In genomic region chr9:126988857-126989256, GRCh38 we compare ENCODE assay signal across 1 cellular context.
TF ChIP-seq lines count a peak whose summit lies in the region.

No MANE protein-coding gene starts in this region.

TF ChIP-seq in HepG2, 621 proteins besides CTCF, POLR2A, EP300 and RAD21 (continued from another document):
- TF ChIP-seq IRF9 (CRISPR knock-in tag; IDR thresholded peaks at IDR 0.05; ENCODE audit: borderline replicate concordance) (no peak), ATAD3A (CRISPR knock-in tag; IDR thresholded peaks at IDR 0.05) (no peak)
